Comparison of ENCODE assay signal across 9 cellular contexts in genomic region chr6:54081499-54081898, GRCh38. TPM values are rescaled to one million over a fixed set of nuclear protein-coding genes. Genes with fewer than 3 reads are reported as not detected.
"Had no signal": no experiment of that assay in that cellular context is flagged by ENCODE, and none has a peak within 500 bp of the region (broad histone marks: within the 10 kb centered on the region; RNA-seq: fewer than 3 reads in every experiment).

No MANE protein-coding gene starts in this region.

RNA-seq across cellular contexts. Expression of gene MLIP, which starts 29.7 kb away (rescaled TPM):
- total RNA-seq: naive thymus-derived CD4-positive, alpha-beta T cell; naive thymus-derived CD8-positive, alpha-beta T cell; natural killer cell; natural killer cell treated with Interleukin-12 subunit alpha and Interleukin-12 subunit beta and Interleukin-15 and Interleukin-18, amount 100 ng/mL, for 72 hours; neural crest cell; osteocyte; progenitor cell of endocrine pancreas; smooth muscle cell had no signal
- polyA plus RNA-seq: naive thymus-derived CD4-positive, alpha-beta T cell; naive thymus-derived CD8-positive, alpha-beta T cell; neural cell; smooth muscle cell had no signal
